Comparison of ENCODE assay signal across 1 cellular context in genomic region chr20:50930139-50931047, GRCh38.
TF ChIP-seq lines count a peak whose summit lies in the region.

No MANE protein-coding gene starts in this region.

TF ChIP-seq in SK-N-SH, 30 proteins besides CTCF, POLR2A, EP300 and RAD21 (continued from another document):
- 0 out of 2 replicates have a peak, but pooled peaks have one; percentile 13 for TF ChIP-seq TAF1 (IDR thresholded peaks at IDR 0.05; ENCODE audit: borderline replicate concordance, low read depth, low read length)
- no peak for TF ChIP-seq GATA2 (CRISPR knock-in tag; IDR thresholded peaks at IDR 0.05)
- no peak for TF ChIP-seq CHD2 (IDR thresholded peaks at IDR 0.05; ENCODE audit: low read length, partially characterized antibody)
- no peak for TF ChIP-seq TCF12 (IDR thresholded peaks at IDR 0.05)
